In genomic region chr3:33096103-33096868, GRCh38 we compare ENCODE assay signal across 1 cellular context.
TF ChIP-seq lines count a peak whose summit lies in the region.

No MANE protein-coding gene starts in this region.

TF ChIP-seq in HepG2, 621 proteins besides CTCF, POLR2A, EP300 and RAD21 (continued from another document and continues in another):
- TF ChIP-seq ZUFSP (CRISPR knock-in tag; IDR thresholded peaks at IDR 0.05; ENCODE audit: borderline replicate concordance) = no peak
- peak; percentile 36; the same call in 1 of the 2 replicates for TF ChIP-seq E2F1 (CRISPR knock-in tag; IDR thresholded peaks at IDR 0.05)
- TF ChIP-seq DRAP1 (CRISPR knock-in tag; IDR thresholded peaks at IDR 0.05) = no peak
- peak; percentile 67; the same call in 1 of the 2 replicates for TF ChIP-seq ZNF292 (CRISPR knock-in tag; IDR thresholded peaks at IDR 0.05; ENCODE audit: borderline replicate concordance, low read depth)
- TF ChIP-seq SNRNP70 (IDR thresholded peaks at IDR 0.05; ENCODE audit: low read depth, low read length) = no peak
- TF ChIP-seq MLX (CRISPR knock-in tag; IDR thresholded peaks at IDR 0.05) = no peak
- no peak for TF ChIP-seq PRPF4 (IDR thresholded peaks at IDR 0.05; ENCODE audit: low read depth, low read length, poor library complexity, severe bottlenecking)
- no peak for TF ChIP-seq ZNF737 (CRISPR knock-in tag; IDR thresholded peaks at IDR 0.05; ENCODE audit: borderline replicate concordance)
- TF ChIP-seq TBX3 (IDR thresholded peaks at IDR 0.05; ENCODE audit: borderline replicate concordance) = no peak
- no peak for TF ChIP-seq CBX5 (CRISPR knock-in tag; IDR thresholded peaks at IDR 0.05; ENCODE audit: borderline replicate concordance)
- TF ChIP-seq KDM5A (IDR thresholded peaks at IDR 0.05; ENCODE audit: borderline replicate concordance, low read length) = no peak
- TF ChIP-seq ZNF775 (CRISPR knock-in tag; IDR thresholded peaks at IDR 0.05; ENCODE audit: borderline replicate concordance) = 0 out of 2 replicates have a peak, but pooled peaks have one; percentile 29
- peak; percentile 45 for TF ChIP-seq ZNF280B (CRISPR knock-in tag; IDR thresholded peaks at IDR 0.05; ENCODE audit: borderline replicate concordance)
- TF ChIP-seq SMAD9 (CRISPR knock-in tag; IDR thresholded peaks at IDR 0.05) = peak; percentile 21; the same call in 1 of the 2 replicates
- TF ChIP-seq ETV5 (CRISPR knock-in tag; IDR thresholded peaks at IDR 0.05; ENCODE audit: borderline replicate concordance) = no peak
- TF ChIP-seq ZNF414 (CRISPR knock-in tag; IDR thresholded peaks at IDR 0.05) = no peak
- TF ChIP-seq ZBTB40 (IDR thresholded peaks at IDR 0.05) = no peak
- TF ChIP-seq ZBTB40 (CRISPR knock-in tag; IDR thresholded peaks at IDR 0.05) = no peak
- TF ChIP-seq HOXD1 (CRISPR knock-in tag; IDR thresholded peaks at IDR 0.05) = no peak
- TF ChIP-seq ZEB1 (IDR thresholded peaks at IDR 0.05; ENCODE audit: insufficient replicate concordance, low read depth) = no peak
- 0 out of 2 replicates have a peak, but pooled peaks have one; percentile 43 for TF ChIP-seq KIAA2018 (CRISPR knock-in tag; IDR thresholded peaks at IDR 0.05; ENCODE audit: borderline replicate concordance)
- TF ChIP-seq ZBTB34 (CRISPR knock-in tag; IDR thresholded peaks at IDR 0.05) = no peak
- TF ChIP-seq HNF4G (IDR thresholded peaks at IDR 0.05; ENCODE audit: borderline replicate concordance, low read depth, low read length) = 0 out of 2 replicates have a peak, but pooled peaks have one; percentile 10
- TF ChIP-seq HNF4G (CRISPR knock-in tag; IDR thresholded peaks at IDR 0.05; ENCODE audit: borderline replicate concordance, low read depth) = no peak
- TF ChIP-seq GATAD2A (CRISPR knock-in tag; IDR thresholded peaks at IDR 0.05) = no peak
- no peak for TF ChIP-seq ARID2 (CRISPR knock-in tag; IDR thresholded peaks at IDR 0.05; ENCODE audit: borderline replicate concordance)
- no peak for TF ChIP-seq ZNF780A (CRISPR knock-in tag; IDR thresholded peaks at IDR 0.05)
- TF ChIP-seq ZSCAN12 (CRISPR knock-in tag; IDR thresholded peaks at IDR 0.05) = no peak
- no peak for TF ChIP-seq TGIF2 (CRISPR knock-in tag; IDR thresholded peaks at IDR 0.05)
